In the genomic region with DNA sequence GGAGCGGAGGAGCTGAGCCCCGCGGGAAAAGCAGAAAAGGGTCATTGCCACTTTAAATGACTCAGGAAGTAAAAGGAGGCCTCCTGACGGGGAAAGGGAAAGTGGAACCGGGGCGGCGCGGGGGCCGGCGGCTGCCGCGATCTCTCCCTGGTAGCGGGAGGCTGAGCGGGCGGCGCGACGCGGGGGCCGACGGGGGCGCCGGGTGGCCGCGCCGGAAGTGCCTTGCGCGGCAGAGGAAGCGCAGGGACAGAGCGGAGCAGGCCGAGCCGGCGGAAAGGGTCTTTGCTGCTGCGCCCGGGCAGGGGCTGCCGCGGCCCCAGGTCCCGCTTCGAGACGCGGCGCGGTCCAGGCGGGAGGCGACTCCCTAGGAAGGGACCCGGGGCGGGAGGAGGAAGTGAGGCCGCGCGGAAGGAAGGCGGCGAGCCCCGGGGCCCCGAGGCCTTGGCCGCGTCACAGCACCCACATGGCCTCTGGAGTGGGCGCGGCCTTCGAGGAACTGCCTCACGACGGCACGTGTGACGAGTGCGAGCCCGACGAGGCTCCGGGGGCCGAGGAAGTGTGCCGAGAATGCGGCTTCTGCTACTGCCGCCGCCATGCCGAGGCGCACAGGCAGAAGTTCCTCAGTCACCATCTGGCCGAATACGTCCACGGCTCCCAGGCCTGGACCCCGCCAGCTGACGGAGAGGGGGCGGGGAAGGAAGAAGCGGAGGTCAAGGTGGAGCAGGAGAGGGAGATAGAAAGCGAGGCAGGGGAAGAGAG, we compare ENCODE assay signal across 8 cellular contexts. TPM values are rescaled to one million over a fixed set of nuclear protein-coding genes. Genes with fewer than 3 reads are reported as not detected.
DNase-seq lines count a peak whose midpoint lies in the region; ATAC-seq and TF ChIP-seq lines count a peak whose summit lies in the region.

A gene with protein sequence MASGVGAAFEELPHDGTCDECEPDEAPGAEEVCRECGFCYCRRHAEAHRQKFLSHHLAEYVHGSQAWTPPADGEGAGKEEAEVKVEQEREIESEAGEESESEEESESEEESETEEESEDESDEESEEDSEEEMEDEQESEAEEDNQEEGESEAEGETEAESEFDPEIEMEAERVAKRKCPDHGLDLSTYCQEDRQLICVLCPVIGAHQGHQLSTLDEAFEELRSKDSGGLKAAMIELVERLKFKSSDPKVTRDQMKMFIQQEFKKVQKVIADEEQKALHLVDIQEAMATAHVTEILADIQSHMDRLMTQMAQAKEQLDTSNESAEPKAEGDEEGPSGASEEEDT (plus strand): TSS at position 127 of the 759 bp plus-strand sequence. CDS start 337 bp downstream, at position 464.

- DNase-seq in DMS 273 (lab: John Stamatoyannopoulos, UW; ENCODE audit: unreplicated experiment) (peak; percentile 85), Peyer's patch (peak; percentile 77 to 93 (median 88)), activated T-helper 1 cell treated with Interleukin-2 at 50 U/mL for 16 hours (ENCODE audit: low read depth) (peak; percentile 65), fibroblast of gingiva (ENCODE audit: low read depth) (peak; percentile 83)
- DNase-seq in naive thymus-derived CD4-positive, alpha-beta T cell, result peak; percentile 69 to 85 (median 82)
- peak; percentile 84 for DNase-seq in stimulated activated naive B cell treated with anti-CD40 and anti-IgM and Interleukin-4, amounts not matched to agents 10 μg/mL and 1 μg/mL and 100 μg/mL, for 72 hours

- peak within 1 kb of the TSS; percentile 90 to 100 (median 96) for H3K27ac Mint-ChIP-seq in naive thymus-derived CD4-positive, alpha-beta T cell
- peak within 1 kb of the TSS; percentile 100 for H3K27ac Mint-ChIP-seq in stimulated activated naive B cell treated with anti-CD40 and anti-IgM and Interleukin-4, amounts not matched to agents 10 μg/mL and 1 μg/mL and 100 μg/mL, for 72 hours

- peak within 1 kb of the TSS; percentile 91 to 99 (median 95) for H3K4me3 Mint-ChIP-seq in naive thymus-derived CD4-positive, alpha-beta T cell
- H3K4me3 Mint-ChIP-seq in stimulated activated naive B cell treated with anti-CD40 and anti-IgM and Interleukin-4, amounts not matched to agents 10 μg/mL and 1 μg/mL and 100 μg/mL, for 72 hours, result peak within 1 kb of the TSS; percentile 98

- POLR2A ChIA-PET in naive thymus-derived CD4-positive, alpha-beta T cell (lab: Charles Lee), result interaction anchor here (0.7 to 1.0 kb wide), 2 partner anchors 747 to 817 kb away, joined by 3 read pairs; no protein-coding TSS in a partner anchor

- peaks cover 24 to 61% (median 55%) of the 10 kb centered on the region in 7 donors for H3K4me1 Mint-ChIP-seq in naive thymus-derived CD4-positive, alpha-beta T cell
- peaks cover 21 to 44% of the 10 kb centered on the region in 2 donors for H3K4me1 Mint-ChIP-seq in stimulated activated naive B cell treated with anti-CD40 and anti-IgM and Interleukin-4, amounts not matched to agents 10 μg/mL and 1 μg/mL and 100 μg/mL, for 72 hours

- peak within 1 kb of the TSS; percentile 69 for H3K27ac ChIP-seq in HUES48 (ENCODE audit: low read depth, low read length)
- H3K27ac ChIP-seq in Peyer's patch, result peak within 1 kb of the TSS; percentile 91 to 97 (median 94)
- H3K27ac ChIP-seq in naive thymus-derived CD4-positive, alpha-beta T cell (ENCODE audit: low read depth, low read length), result peak within 1 kb of the TSS; percentile 94

- H3K36me3 ChIP-seq in HUES48 (ENCODE audit: control insufficient read depth, insufficient read depth, low read length), result no peaks in the 10 kb centered on the region; the same call in 1 of the 2 replicates
- H3K36me3 ChIP-seq in Peyer's patch, result peaks cover 0 to 4% (median 0%) of the 10 kb centered on the region in 3 donors
- H3K36me3 ChIP-seq in naive thymus-derived CD4-positive, alpha-beta T cell (ENCODE audit: control insufficient read depth in 2 of 3, insufficient read depth in 3 of 3, low read length in 3 of 3), result peaks cover 0 to 4% (median 0%) of the 10 kb centered on the region in 3 experiments

- H3K27me3 ChIP-seq in HUES48 (ENCODE audit: control insufficient read depth, insufficient read depth, low read length) (peaks cover 42% of the 10 kb centered on the region), Peyer's patch (no peaks in the 10 kb centered on the region)
- H3K27me3 ChIP-seq in naive thymus-derived CD4-positive, alpha-beta T cell (ENCODE audit: control insufficient read depth in 2 of 2, insufficient read depth in 2 of 2, low read length in 2 of 2), result no peaks in the 10 kb centered on the region

- intact Hi-C loops in naive thymus-derived CD4-positive, alpha-beta T cell (cut with micrococcal nuclease), result loop anchor here (1.0 to 10.0 kb wide), 14 partner anchors 45 to 1962 kb away; partner anchors contain the start of genes APIP (in 2 of the 2), COMMD9 (in 2 of the 2), FJX1 (in 2 of the 2) and PDHX (in 2 of the 2)

- CTCF ChIA-PET in naive thymus-derived CD4-positive, alpha-beta T cell (lab: Charles Lee), result interaction anchor here (1.4 kb wide), 1 partner anchor 159 kb away, joined by 3 read pairs; no protein-coding TSS in a partner anchor

- H3K9me3 ChIP-seq in HUES48 (ENCODE audit: control insufficient read depth, insufficient read depth, low read length) (peaks cover 14% of the 10 kb centered on the region; the same call in 1 of the 2 replicates), Peyer's patch (peaks cover 0 to 5% (median 0%) of the 10 kb centered on the region in 4 donors)
- peaks cover 0 to 13% (median 6%) of the 10 kb centered on the region in 3 experiments for H3K9me3 ChIP-seq in naive thymus-derived CD4-positive, alpha-beta T cell (ENCODE audit: control insufficient read depth in 2 of 3, low read length in 3 of 3)

- H3K4me3 ChIP-seq in HUES48 (ENCODE audit: low read depth, low read length) (peak within 1 kb of the TSS; percentile 61), Peyer's patch (peak within 1 kb of the TSS; percentile 78 to 95 (median 84))
- H3K4me3 ChIP-seq in naive thymus-derived CD4-positive, alpha-beta T cell (ENCODE audit: low read length), result peak within 1 kb of the TSS; percentile 94

- ATAC-seq in GM21390 (IDR thresholded peaks at IDR 0.05; ENCODE audit: unreplicated experiment), result peak; percentile 90
- ATAC-seq in naive thymus-derived CD4-positive, alpha-beta T cell, result peak; percentile 89
- ATAC-seq in stimulated activated naive B cell treated with anti-CD40 and anti-IgM and Interleukin-4, amounts not matched to agents 10 μg/mL and 1 μg/mL and 100 μg/mL, for 72 hours (replicated peaks), result peak; percentile 89 to 90

- peaks cover 0 to 47% (median 27%) of the 10 kb centered on the region in 11 donors for H3K9me3 Mint-ChIP-seq in naive thymus-derived CD4-positive, alpha-beta T cell
- H3K9me3 Mint-ChIP-seq in stimulated activated naive B cell treated with anti-CD40 and anti-IgM and Interleukin-4, amounts not matched to agents 10 μg/mL and 1 μg/mL and 100 μg/mL, for 72 hours, result peaks cover 22 to 23% of the 10 kb centered on the region in 2 donors

- peak within 1 kb of the TSS; percentile 63; the same call in 1 of the 2 replicates for H3K9ac ChIP-seq in HUES48 (ENCODE audit: low read depth, low read length)

- peaks cover 11 to 37% (median 32%) of the 10 kb centered on the region in 5 donors for H3K36me3 Mint-ChIP-seq in naive thymus-derived CD4-positive, alpha-beta T cell
- peaks cover 32 to 41% of the 10 kb centered on the region in 2 donors for H3K36me3 Mint-ChIP-seq in stimulated activated naive B cell treated with anti-CD40 and anti-IgM and Interleukin-4, amounts not matched to agents 10 μg/mL and 1 μg/mL and 100 μg/mL, for 72 hours

- no peak for TF ChIP-seq CTCF in Peyer's patch (IDR thresholded peaks at IDR 0.05)

- H3K4me1 ChIP-seq in HUES48 (ENCODE audit: control insufficient read depth, insufficient read depth, low read length) (peaks cover 8% of the 10 kb centered on the region; the same call in 1 of the 2 replicates), Peyer's patch (peaks cover 5 to 14% (median 9%) of the 10 kb centered on the region in 4 donors)
- H3K4me1 ChIP-seq in naive thymus-derived CD4-positive, alpha-beta T cell (ENCODE audit: control insufficient read depth in 2 of 2, insufficient read depth in 2 of 2, low read length in 2 of 2), result peaks cover 21 to 22% of the 10 kb centered on the region in 2 donors

- peaks cover 0 to 22% (median 5%) of the 10 kb centered on the region in 5 donors for H3K27me3 Mint-ChIP-seq in naive thymus-derived CD4-positive, alpha-beta T cell
- H3K27me3 Mint-ChIP-seq in stimulated activated naive B cell treated with anti-CD40 and anti-IgM and Interleukin-4, amounts not matched to agents 10 μg/mL and 1 μg/mL and 100 μg/mL, for 72 hours, result peaks cover 2 to 7% of the 10 kb centered on the region in 2 donors

- TF ChIP-seq POLR2A in Peyer's patch (IDR thresholded peaks at IDR 0.05), result peak; percentile 33 to 35

RNA-seq across cellular contexts. Expression of the gene that starts here (rescaled TPM):
- total RNA-seq in Peyer's patch, result 10 to 100 TPM; 27.3 to 83.4 (median 61.4) TPM
- total RNA-seq in naive thymus-derived CD4-positive, alpha-beta T cell, result 10 to 100 TPM; 35.7 to 60.8 (median 58.6) TPM
- polyA plus RNA-seq in naive thymus-derived CD4-positive, alpha-beta T cell, result 10 to 100 TPM; 50.2 to 60.1 TPM

Comparison
In these comparisons a context has a peak if more than half of its experiments do, and no peak if none do; other contexts are left out.
1. Peak in every context shown above with its lines: DNase-seq, ATAC-seq, H3K4me3 ChIP-seq and H3K27ac ChIP-seq.